1 cellular context compared by ENCODE assay signal in the genomic region with DNA sequence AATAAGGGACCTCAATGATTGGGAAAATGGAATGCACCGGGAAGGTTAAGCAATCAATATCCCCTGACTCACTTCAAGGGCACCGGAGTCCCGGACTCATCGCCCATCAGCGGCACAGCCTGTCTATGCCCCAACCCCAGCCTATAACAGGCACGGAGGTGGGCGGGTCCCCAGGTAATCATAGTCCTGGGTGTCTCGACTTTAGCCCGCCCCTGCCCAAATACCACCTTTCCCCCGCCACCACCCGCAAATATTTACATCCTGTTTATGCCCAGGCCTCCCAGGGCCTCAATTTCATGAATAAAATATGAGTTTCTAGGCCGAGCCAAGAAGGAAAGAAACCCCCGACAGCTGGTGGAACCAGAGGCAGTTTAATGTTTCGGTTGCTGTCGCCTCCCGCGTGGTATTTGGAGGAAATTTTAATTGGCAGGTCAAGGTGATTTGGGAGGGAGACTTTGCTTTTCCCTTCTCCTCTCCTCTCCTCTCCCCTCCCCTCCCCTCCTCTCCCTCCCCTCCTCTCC.
TF ChIP-seq lines count a peak whose summit lies in the region.

No MANE protein-coding gene starts in this region.

TF ChIP-seq in H1, 55 proteins besides CTCF, POLR2A, EP300 and RAD21:
- no peak; the same call in 1 of the 2 replicates for TF ChIP-seq CEBPB (IDR thresholded peaks at IDR 0.05; ENCODE audit: low read depth, low read length)
- TF ChIP-seq, protein P1, sequence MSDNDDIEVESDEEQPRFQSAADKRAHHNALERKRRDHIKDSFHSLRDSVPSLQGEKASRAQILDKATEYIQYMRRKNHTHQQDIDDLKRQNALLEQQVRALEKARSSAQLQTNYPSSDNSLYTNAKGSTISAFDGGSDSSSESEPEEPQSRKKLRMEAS (IDR thresholded peaks at IDR 0.05) = no peak
- TF ChIP-seq JUND (IDR thresholded peaks at IDR 0.05; ENCODE audit: low read length) = no peak
- TF ChIP-seq NANOG (IDR thresholded peaks at IDR 0.05; ENCODE audit: insufficient read depth, low read depth, low read length, poor library complexity, severe bottlenecking) = no peak
- no peak for TF ChIP-seq BRCA1 (IDR thresholded peaks at IDR 0.05; ENCODE audit: low read depth, low read length)
- TF ChIP-seq KDM1A (IDR thresholded peaks at IDR 0.05; ENCODE audit: borderline replicate concordance, low read length) = no peak
- TF ChIP-seq SP1 (IDR thresholded peaks at IDR 0.05; ENCODE audit: low read depth, low read length) = peak; percentile 65; the same call in 1 of the 2 replicates
- TF ChIP-seq CBX8 (IDR thresholded peaks at IDR 0.05; ENCODE audit: borderline replicate concordance, low read depth, low read length) = no peak
- no peak for TF ChIP-seq KDM5A (IDR thresholded peaks at IDR 0.05; ENCODE audit: low read length)
- TF ChIP-seq SIRT6 (IDR thresholded peaks at IDR 0.05; ENCODE audit: low read length) = no peak
- no peak for TF ChIP-seq ZNF274 (IDR thresholded peaks at IDR 0.05; ENCODE audit: borderline replicate concordance, extremely low read depth, low read length)
- TF ChIP-seq, protein P2, sequence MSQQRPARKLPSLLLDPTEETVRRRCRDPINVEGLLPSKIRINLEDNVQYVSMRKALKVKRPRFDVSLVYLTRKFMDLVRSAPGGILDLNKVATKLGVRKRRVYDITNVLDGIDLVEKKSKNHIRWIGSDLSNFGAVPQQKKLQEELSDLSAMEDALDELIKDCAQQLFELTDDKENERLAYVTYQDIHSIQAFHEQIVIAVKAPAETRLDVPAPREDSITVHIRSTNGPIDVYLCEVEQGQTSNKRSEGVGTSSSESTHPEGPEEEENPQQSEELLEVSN (IDR thresholded peaks at IDR 0.05) = no peak
- no peak for TF ChIP-seq RFX5 (IDR thresholded peaks at IDR 0.05; ENCODE audit: borderline replicate concordance, low read depth, low read length)
- TF ChIP-seq SP4 (IDR thresholded peaks at IDR 0.05; ENCODE audit: low read length) = no peak
- no peak for TF ChIP-seq BACH1 (IDR thresholded peaks at IDR 0.05; ENCODE audit: low read length)
- peak in 1 of 2 experiments; percentile 65; a peak in 2 of 4 replicates for TF ChIP-seq HDAC2 (IDR thresholded peaks at IDR 0.05; ENCODE audit: borderline replicate concordance in 1 of 2, low read depth in 2 of 2, low read length in 2 of 2)
- TF ChIP-seq YY1 (IDR thresholded peaks at IDR 0.05; ENCODE audit: low read depth, low read length) = no peak
- no peak for TF ChIP-seq TAF1 (IDR thresholded peaks at IDR 0.05; ENCODE audit: low read depth, low read length)
- peak; percentile 69; the same call in 1 of the 2 replicates for TF ChIP-seq EGR1 (IDR thresholded peaks at IDR 0.05; ENCODE audit: borderline replicate concordance, low read depth, low read length)
- TF ChIP-seq HDAC6 (IDR thresholded peaks at IDR 0.05; ENCODE audit: low read depth, low read length) = no peak
- peak in 1 of 2 experiments; percentile 80; a peak in 2 of 4 replicates for TF ChIP-seq SIN3A (conservative IDR thresholded peaks at IDR 0.05 in 1 of 2, IDR thresholded peaks at IDR 0.05 in 1 of 2; ENCODE audit: low read depth in 1 of 2, low read length in 2 of 2)
- TF ChIP-seq TCF12 (IDR thresholded peaks at IDR 0.05; ENCODE audit: low read depth, low read length) = peak; percentile 73
- no peak for TF ChIP-seq POLR2AphosphoS5 (IDR thresholded peaks at IDR 0.05; ENCODE audit: low read depth, low read length)
- no peak for TF ChIP-seq BCL11A (IDR thresholded peaks at IDR 0.05; ENCODE audit: low read depth in 2 of 2, low read length in 2 of 2)
- no peak for TF ChIP-seq MAFK (IDR thresholded peaks at IDR 0.05; ENCODE audit: low read depth, low read length)
- no peak for TF ChIP-seq RNF2 (IDR thresholded peaks at IDR 0.05; ENCODE audit: borderline replicate concordance, low read depth, low read length, missing control alignments, poor library complexity, severe bottlenecking)
- TF ChIP-seq FOSL1 (IDR thresholded peaks at IDR 0.05; ENCODE audit: insufficient read depth, low read depth, low read length) = no peak
- TF ChIP-seq CHD2 (IDR thresholded peaks at IDR 0.05; ENCODE audit: low read length) = 0 out of 2 replicates have a peak, but pooled peaks have one; percentile 23
- TF ChIP-seq USF2 (IDR thresholded peaks at IDR 0.05; ENCODE audit: low read length) = no peak
- no peak for TF ChIP-seq CBX5 (IDR thresholded peaks at IDR 0.05; ENCODE audit: low read depth, low read length)
- TF ChIP-seq JUN (IDR thresholded peaks at IDR 0.05; ENCODE audit: low read depth, low read length) = no peak
- TF ChIP-seq GABPA (IDR thresholded peaks at IDR 0.05; ENCODE audit: borderline replicate concordance, insufficient read depth, low read length) = no peak
- peak; percentile 32 for TF ChIP-seq SAP30 (IDR thresholded peaks at IDR 0.05; ENCODE audit: insufficient read depth, insufficient replicate concordance, low read length)
- TF ChIP-seq CTBP2 (IDR thresholded peaks at IDR 0.05; ENCODE audit: borderline replicate concordance, insufficient read depth, insufficient read length, low read length) = no peak
- TF ChIP-seq ASH2L (IDR thresholded peaks at IDR 0.05; ENCODE audit: low read length) = no peak
- TF ChIP-seq, protein P3, sequence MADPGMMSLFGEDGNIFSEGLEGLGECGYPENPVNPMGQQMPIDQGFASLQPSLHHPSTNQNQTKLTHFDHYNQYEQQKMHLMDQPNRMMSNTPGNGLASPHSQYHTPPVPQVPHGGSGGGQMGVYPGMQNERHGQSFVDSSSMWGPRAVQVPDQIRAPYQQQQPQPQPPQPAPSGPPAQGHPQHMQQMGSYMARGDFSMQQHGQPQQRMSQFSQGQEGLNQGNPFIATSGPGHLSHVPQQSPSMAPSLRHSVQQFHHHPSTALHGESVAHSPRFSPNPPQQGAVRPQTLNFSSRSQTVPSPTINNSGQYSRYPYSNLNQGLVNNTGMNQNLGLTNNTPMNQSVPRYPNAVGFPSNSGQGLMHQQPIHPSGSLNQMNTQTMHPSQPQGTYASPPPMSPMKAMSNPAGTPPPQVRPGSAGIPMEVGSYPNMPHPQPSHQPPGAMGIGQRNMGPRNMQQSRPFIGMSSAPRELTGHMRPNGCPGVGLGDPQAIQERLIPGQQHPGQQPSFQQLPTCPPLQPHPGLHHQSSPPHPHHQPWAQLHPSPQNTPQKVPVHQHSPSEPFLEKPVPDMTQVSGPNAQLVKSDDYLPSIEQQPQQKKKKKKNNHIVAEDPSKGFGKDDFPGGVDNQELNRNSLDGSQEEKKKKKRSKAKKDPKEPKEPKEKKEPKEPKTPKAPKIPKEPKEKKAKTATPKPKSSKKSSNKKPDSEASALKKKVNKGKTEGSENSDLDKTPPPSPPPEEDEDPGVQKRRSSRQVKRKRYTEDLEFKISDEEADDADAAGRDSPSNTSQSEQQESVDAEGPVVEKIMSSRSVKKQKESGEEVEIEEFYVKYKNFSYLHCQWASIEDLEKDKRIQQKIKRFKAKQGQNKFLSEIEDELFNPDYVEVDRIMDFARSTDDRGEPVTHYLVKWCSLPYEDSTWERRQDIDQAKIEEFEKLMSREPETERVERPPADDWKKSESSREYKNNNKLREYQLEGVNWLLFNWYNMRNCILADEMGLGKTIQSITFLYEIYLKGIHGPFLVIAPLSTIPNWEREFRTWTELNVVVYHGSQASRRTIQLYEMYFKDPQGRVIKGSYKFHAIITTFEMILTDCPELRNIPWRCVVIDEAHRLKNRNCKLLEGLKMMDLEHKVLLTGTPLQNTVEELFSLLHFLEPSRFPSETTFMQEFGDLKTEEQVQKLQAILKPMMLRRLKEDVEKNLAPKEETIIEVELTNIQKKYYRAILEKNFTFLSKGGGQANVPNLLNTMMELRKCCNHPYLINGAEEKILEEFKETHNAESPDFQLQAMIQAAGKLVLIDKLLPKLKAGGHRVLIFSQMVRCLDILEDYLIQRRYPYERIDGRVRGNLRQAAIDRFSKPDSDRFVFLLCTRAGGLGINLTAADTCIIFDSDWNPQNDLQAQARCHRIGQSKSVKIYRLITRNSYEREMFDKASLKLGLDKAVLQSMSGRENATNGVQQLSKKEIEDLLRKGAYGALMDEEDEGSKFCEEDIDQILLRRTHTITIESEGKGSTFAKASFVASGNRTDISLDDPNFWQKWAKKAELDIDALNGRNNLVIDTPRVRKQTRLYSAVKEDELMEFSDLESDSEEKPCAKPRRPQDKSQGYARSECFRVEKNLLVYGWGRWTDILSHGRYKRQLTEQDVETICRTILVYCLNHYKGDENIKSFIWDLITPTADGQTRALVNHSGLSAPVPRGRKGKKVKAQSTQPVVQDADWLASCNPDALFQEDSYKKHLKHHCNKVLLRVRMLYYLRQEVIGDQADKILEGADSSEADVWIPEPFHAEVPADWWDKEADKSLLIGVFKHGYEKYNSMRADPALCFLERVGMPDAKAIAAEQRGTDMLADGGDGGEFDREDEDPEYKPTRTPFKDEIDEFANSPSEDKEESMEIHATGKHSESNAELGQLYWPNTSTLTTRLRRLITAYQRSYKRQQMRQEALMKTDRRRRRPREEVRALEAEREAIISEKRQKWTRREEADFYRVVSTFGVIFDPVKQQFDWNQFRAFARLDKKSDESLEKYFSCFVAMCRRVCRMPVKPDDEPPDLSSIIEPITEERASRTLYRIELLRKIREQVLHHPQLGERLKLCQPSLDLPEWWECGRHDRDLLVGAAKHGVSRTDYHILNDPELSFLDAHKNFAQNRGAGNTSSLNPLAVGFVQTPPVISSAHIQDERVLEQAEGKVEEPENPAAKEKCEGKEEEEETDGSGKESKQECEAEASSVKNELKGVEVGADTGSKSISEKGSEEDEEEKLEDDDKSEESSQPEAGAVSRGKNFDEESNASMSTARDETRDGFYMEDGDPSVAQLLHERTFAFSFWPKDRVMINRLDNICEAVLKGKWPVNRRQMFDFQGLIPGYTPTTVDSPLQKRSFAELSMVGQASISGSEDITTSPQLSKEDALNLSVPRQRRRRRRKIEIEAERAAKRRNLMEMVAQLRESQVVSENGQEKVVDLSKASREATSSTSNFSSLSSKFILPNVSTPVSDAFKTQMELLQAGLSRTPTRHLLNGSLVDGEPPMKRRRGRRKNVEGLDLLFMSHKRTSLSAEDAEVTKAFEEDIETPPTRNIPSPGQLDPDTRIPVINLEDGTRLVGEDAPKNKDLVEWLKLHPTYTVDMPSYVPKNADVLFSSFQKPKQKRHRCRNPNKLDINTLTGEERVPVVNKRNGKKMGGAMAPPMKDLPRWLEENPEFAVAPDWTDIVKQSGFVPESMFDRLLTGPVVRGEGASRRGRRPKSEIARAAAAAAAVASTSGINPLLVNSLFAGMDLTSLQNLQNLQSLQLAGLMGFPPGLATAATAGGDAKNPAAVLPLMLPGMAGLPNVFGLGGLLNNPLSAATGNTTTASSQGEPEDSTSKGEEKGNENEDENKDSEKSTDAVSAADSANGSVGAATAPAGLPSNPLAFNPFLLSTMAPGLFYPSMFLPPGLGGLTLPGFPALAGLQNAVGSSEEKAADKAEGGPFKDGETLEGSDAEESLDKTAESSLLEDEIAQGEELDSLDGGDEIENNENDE (IDR thresholded peaks at IDR 0.05; ENCODE audit: insufficient replicate concordance, low read length) = no peak
- TF ChIP-seq TEAD4 (IDR thresholded peaks at IDR 0.05; ENCODE audit: low read depth, low read length) = peak; percentile 68
- no peak for TF ChIP-seq TAF7 (optimal IDR thresholded peaks at IDR 0.05; ENCODE audit: borderline replicate concordance, low read depth, low read length)
- no peak for TF ChIP-seq NRF1 (IDR thresholded peaks at IDR 0.05; ENCODE audit: low read depth, low read length)
- TF ChIP-seq RXRA (IDR thresholded peaks at IDR 0.05; ENCODE audit: insufficient read depth, low read depth, low read length) = no peak
- no peak for TF ChIP-seq RBBP5 (IDR thresholded peaks at IDR 0.05; ENCODE audit: borderline replicate concordance, low read depth, low read length)
TF ChIP-seq in H1: peak in this region for 8.
